Comparison of ENCODE assay signal across 30 cellular contexts in the genomic region with DNA sequence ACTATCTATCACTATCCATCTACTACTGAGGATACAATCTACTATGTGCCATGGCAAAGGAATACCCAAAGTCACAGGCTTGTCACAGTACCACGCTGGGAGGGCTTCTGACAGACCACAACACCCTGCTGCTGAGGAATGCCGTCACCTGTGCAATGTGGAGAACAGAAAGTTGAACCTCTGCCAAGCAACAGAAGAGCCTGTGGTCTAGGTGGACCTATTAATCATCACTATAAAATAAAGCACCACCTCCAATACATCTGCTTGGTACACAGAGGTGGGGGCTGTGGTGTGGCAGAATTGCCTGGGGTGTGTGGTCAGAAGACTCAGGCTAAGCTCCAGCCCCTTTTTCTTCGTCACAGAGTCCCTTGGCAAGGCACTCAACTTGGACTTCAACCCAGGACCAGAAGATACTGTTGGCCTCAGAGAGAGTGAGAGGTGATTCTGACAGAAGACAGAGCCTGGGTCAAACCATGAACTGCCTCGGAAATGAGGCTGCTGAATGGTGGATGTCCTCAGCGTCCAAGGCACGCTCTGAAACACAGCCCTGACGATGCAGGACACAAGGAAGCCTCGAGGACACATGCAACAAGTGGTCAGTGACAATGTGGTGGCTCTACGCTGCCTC. TPM values are rescaled to one million over a fixed set of nuclear protein-coding genes. Genes with fewer than 3 reads are reported as not detected.
DNase-seq lines count a peak whose midpoint lies in the region; ATAC-seq, FAIRE-seq and TF ChIP-seq lines count a peak whose summit lies in the region.
"Had no signal": no experiment of that assay in that cellular context is flagged by ENCODE, and none has a peak within 500 bp of the region (broad histone marks: within the 10 kb centered on the region; RNA-seq: fewer than 3 reads in every experiment).

No MANE protein-coding gene starts in this region.

- H3K4me3 ChIP-seq in GM12865 (ENCODE audit: low read depth, low read length) (no peak overlapping the region), GM12878 (no peak overlapping the region), right cardiac atrium (ENCODE audit: low read length) (no peak overlapping the region)
- H3K4me3 ChIP-seq: GM23338, Peyer's patch, SK-N-MC, suprapubic skin, uterus had no signal

- RAD21 ChIA-PET in GM12878 (lab: Charles Lee; ENCODE audit: unreplicated experiment): no interaction called here

- H3K36me3 ChIP-seq in GM12878 (ENCODE audit: control insufficient read depth in 2 of 2, insufficient read depth in 2 of 2, low read length in 1 of 2): no peaks in the 10 kb centered on the region
- H3K36me3 ChIP-seq: Peyer's patch, suprapubic skin, uterus had no signal

- H3K4me1 ChIP-seq in GM12878 (ENCODE audit: control insufficient read depth, insufficient read depth, low read length) (no peaks in the 10 kb centered on the region), right cardiac atrium (ENCODE audit: control insufficient read depth, insufficient read depth, low read length) (peaks cover 4% of the 10 kb centered on the region)
- H3K4me1 ChIP-seq: foreskin keratinocyte, Peyer's patch, suprapubic skin, uterus had no signal

- ATAC-seq in GM12878 (peak; percentile 38; the same call in 2 of the 3 replicates), right cardiac atrium (peak; percentile 86), GM19455 (IDR thresholded peaks at IDR 0.05; ENCODE audit: unreplicated experiment) (no peak), GM21737 (IDR thresholded peaks at IDR 0.05; ENCODE audit: unreplicated experiment) (no peak)
- ATAC-seq: activated naive CD8-positive, alpha-beta T cell treated with anti-CD3 and anti-CD28 coated beads, Interleukin-2, amount 50 U/mL, for 24 hours; esophagus mucosa; foreskin keratinocyte; GM23338; left lobe of liver; natural killer cell; stimulated activated memory B cell treated with anti-CD40 and anti-IgM and Interleukin-4, amounts not matched to agents 10 μg/mL and 1 μg/mL and 100 μg/mL, for 72 hours; T-helper 17 cell had no signal

- POLR2A ChIA-PET in GM12878 (lab: Charles Lee): no interaction called here

- in situ Hi-C loops in GM12878 (cut with MboI): no loop called here

- no peak for FAIRE-seq in GM12878 (lab: Jason Lieb, UNC)
- FAIRE-seq: colon, D721Med, GM18507 had no signal

- intact Hi-C loops in GM12878 (cut with micrococcal nuclease; ENCODE audit: unreplicated experiment) (no loop called here), right cardiac atrium (cut with DNase I) (no loop called here)

- TF ChIP-seq EP300 in GM12878 (IDR thresholded peaks at IDR 0.05; ENCODE audit: borderline replicate concordance in 1 of 2, control insufficient read depth in 1 of 2, low read depth in 2 of 2, low read length in 2 of 2): no peak

- BruUV-seq in GM12878 (replicated peaks; lab: Mats Ljungman, UMichigan): no TSS peak

- no peak overlapping the region for H2AFZ ChIP-seq in GM12878 (ENCODE audit: control insufficient read depth, low read depth, low read length)
- H2AFZ ChIP-seq: GM23338 had no signal

- H3K27ac ChIP-seq in GM12878 (ENCODE audit: control insufficient read depth, insufficient read depth) (no peak overlapping the region), right cardiac atrium (ENCODE audit: low read length) (peak overlapping the region; percentile 55)
- H3K27ac ChIP-seq: foreskin keratinocyte, Peyer's patch, SK-N-MC, suprapubic skin, uterus had no signal

- no peaks in the 10 kb centered on the region for H3K9me3 ChIP-seq in GM12878 (replicated peaks; ENCODE audit: control insufficient read depth, insufficient read depth, low read length)
- H3K9me3 ChIP-seq in right cardiac atrium (ENCODE audit: control insufficient read depth, low read length): no peaks in the 10 kb centered on the region
- H3K9me3 ChIP-seq: Peyer's patch, suprapubic skin, uterus had no signal

- H3K27me3 ChIP-seq in GM12878 (replicated peaks in 1 of 2; ENCODE audit: control insufficient read depth in 2 of 2, insufficient read depth in 2 of 2, low read length in 1 of 2) (no peaks in the 10 kb centered on the region), right cardiac atrium (ENCODE audit: control insufficient read depth, insufficient read depth) (no peaks in the 10 kb centered on the region)
- H3K27me3 ChIP-seq: foreskin keratinocyte, Peyer's patch, suprapubic skin, uterus had no signal

- TF ChIP-seq RAD21 in GM12878 (IDR thresholded peaks at IDR 0.05; ENCODE audit: insufficient read depth, low read depth, low read length): no peak

- no peaks in the 10 kb centered on the region for H3K79me2 ChIP-seq in GM12878 (ENCODE audit: control insufficient read depth, insufficient read depth, low read length)

- no peak overlapping the region for H3K4me2 ChIP-seq in GM12878 (ENCODE audit: control insufficient read depth, insufficient read depth)
- H3K4me2 ChIP-seq: GM23338 had no signal

- SMC1A ChIA-PET in GM12878 (lab: Charles Lee; ENCODE audit: uncharacterized antibody, unreplicated experiment): no interaction called here

- no peak for TF ChIP-seq POLR2A in GM12878 (IDR thresholded peaks at IDR 0.05; ENCODE audit: low read depth, low read length)

- H3K9ac ChIP-seq in GM12878 (ENCODE audit: control insufficient read depth, insufficient read depth, low read length): no peak overlapping the region

- no peak for TF ChIP-seq CTCF in GM12865 (IDR thresholded peaks at IDR 0.05; ENCODE audit: insufficient read depth, low read depth, low read length, missing control alignments)
- no peak for TF ChIP-seq CTCF in GM12878 (IDR thresholded peaks at IDR 0.05 in 2 of 3, conservative IDR thresholded peaks at IDR 0.05 in 1 of 3; ENCODE audit: control insufficient read depth in 2 of 3, extremely low read depth in 1 of 3, insufficient read depth in 1 of 3, low read depth in 3 of 3, low read length in 3 of 3)

- H4K20me1 ChIP-seq in GM12878 (ENCODE audit: control insufficient read depth, insufficient read depth): no peaks in the 10 kb centered on the region

- peak; percentile 12 for DNase-seq in GM12865 (ENCODE audit: low read depth)
- peak; percentile 5 for DNase-seq in M059J (ENCODE audit: low read depth)
- no peak for DNase-seq in GM12878 (ENCODE audit: low read depth, low spot score)
- DNase-seq in right cardiac atrium: peak; percentile 17 to 65 (median 55)
- no peak for DNase-seq in Kasumi-1 (lab: John Stamatoyannopoulos, UW)
- DNase-seq: activated CD4-positive, alpha-beta T cell treated with anti-CD3 and anti-CD28 coated beads for 1 hour; activated gamma-delta T cell; activated naive CD8-positive, alpha-beta T cell treated with anti-CD3 and anti-CD28 coated beads, Interleukin-2, amount 50 U/mL, for 24 hours; activated T-cell treated with anti-CD3 and anti-CD28 coated beads, Interleukin-2, amount 50 U/mL, for 1 hour; effector memory CD4-positive, alpha-beta T cell; foreskin keratinocyte; midbrain; natural killer cell; NCI-H2081; Peyer's patch; retina; stimulated activated CD4-positive, alpha-beta T cell treated with anti-CD3 and anti-CD28 coated beads, Interleukin-2, amount 100 ng/mL, for 48 hours; T-helper 17 cell; uterus had no signal

- CTCF ChIA-PET in GM12878 (lab: Yijun Ruan, JAX): no interaction called here

- WGBS in GM12878 (ENCODE audit: insufficient coverage, insufficient replicate concordance, low lambda C conversion rate, missing lambda C conversion rate): under 1% methylated on average over 9 of the region's 9 CpGs
- 45% methylated on average over 9 of the region's 9 CpGs for WGBS in right cardiac atrium

TF ChIP-seq in GM12878, 131 proteins besides CTCF, POLR2A, EP300 and RAD21 (continues in another document):
- no peak for TF ChIP-seq ESRRA (IDR thresholded peaks at IDR 0.05; ENCODE audit: low read length)
- TF ChIP-seq, protein P1, sequence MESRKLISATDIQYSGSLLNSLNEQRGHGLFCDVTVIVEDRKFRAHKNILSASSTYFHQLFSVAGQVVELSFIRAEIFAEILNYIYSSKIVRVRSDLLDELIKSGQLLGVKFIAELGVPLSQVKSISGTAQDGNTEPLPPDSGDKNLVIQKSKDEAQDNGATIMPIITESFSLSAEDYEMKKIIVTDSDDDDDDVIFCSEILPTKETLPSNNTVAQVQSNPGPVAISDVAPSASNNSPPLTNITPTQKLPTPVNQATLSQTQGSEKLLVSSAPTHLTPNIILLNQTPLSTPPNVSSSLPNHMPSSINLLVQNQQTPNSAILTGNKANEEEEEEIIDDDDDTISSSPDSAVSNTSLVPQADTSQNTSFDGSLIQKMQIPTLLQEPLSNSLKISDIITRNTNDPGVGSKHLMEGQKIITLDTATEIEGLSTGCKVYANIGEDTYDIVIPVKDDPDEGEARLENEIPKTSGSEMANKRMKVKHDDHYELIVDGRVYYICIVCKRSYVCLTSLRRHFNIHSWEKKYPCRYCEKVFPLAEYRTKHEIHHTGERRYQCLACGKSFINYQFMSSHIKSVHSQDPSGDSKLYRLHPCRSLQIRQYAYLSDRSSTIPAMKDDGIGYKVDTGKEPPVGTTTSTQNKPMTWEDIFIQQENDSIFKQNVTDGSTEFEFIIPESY (IDR thresholded peaks at IDR 0.05): no peak
- TF ChIP-seq IKZF2 (IDR thresholded peaks at IDR 0.05): no peak

RNA-seq across cellular contexts. Expression of a gene that starts 29.5 kb away (rescaled TPM):
- 0.05 TPM in 1 of 2 replicates, not detected in the other for total RNA-seq in M059J (2014; rRNA removed; shearing (Covaris generic))
- 0.12 and 0.38 TPM in 2 replicates for total RNA-seq in GM12878 (2013; cell fraction: nucleolus; rRNA removed)
- total RNA-seq in GM12878 (2014; rRNA removed) (0.06 and 0.16 TPM in 2 replicates), GM12878 (2014; rRNA removed; fragmentation: Illumina TruSeq; extraction: Trizol) (0.05 and 0.09 TPM in 2 replicates), GM12878 (2021) (0.26 and 0.32 TPM in 2 replicates), right cardiac atrium (1 to 10 TPM; 2.9 to 4.3 (median 3.4) TPM)
- polyA plus RNA-seq in GM12878 (2011; ENCODE audit: low read depth): 0.03 TPM
- polyA plus RNA-seq in GM12878 (2011; rRNA removed) (0.04 and 0.07 TPM in 2 replicates), GM12878 (2014; fragmentation: Illumina TruSeq; extraction: Trizol) (0.03 TPM in 1 of 2 replicates, not detected in the other), GM12878 (2014; fragmentation: Nextera tagmentation; extraction: Ambion mirVana) (under 1 TPM in 1 of 2 experiments, not detected in 1; 0.02 TPM), GM12878 (2014; rRNA removed) (0.03 and 0.05 TPM in 2 replicates), GM12878 (2016; fragmentation: Nextera tagmentation; extraction: Ambion mirVana) (not detected), right cardiac atrium (1.7 TPM)
- polyA plus RNA-seq in GM12878 (2011; cell fraction: cytosol; rRNA removed): 0.04 and 0.10 TPM in 2 replicates
- polyA plus RNA-seq in GM12878 (2011; cell fraction: nucleus; rRNA removed): 0.19 and 0.24 TPM in 2 replicates
- polyA plus RNA-seq in GM12878 (2012): 0.08 TPM in 2 replicates
- polyA minus RNA-seq in GM12878 (2011; rRNA and poly(A)+ RNA removed): 0.29 and 0.31 TPM in 2 replicates
- polyA minus RNA-seq in GM12878 (2011; cell fraction: cytosol; rRNA and poly(A)+ RNA removed): 3.5 TPM in 1 of 2 replicates, not detected in the other
- 0.12 and 0.38 TPM in 2 replicates for polyA minus RNA-seq in GM12878 (2011; cell fraction: nucleus; rRNA and poly(A)+ RNA removed)
- polyA plus RNA-seq: foreskin keratinocyte had no signal

Comparison
In these comparisons a context has a peak if more than half of its experiments do, and no peak if none do; other contexts are left out.
1. DNase-seq: peak in GM12865 (single experiment), M059J (single experiment) and right cardiac atrium (3 of 3); none in GM12878 (single experiment) and Kasumi-1 (0 of 2).
2. ATAC-seq: peak in GM12878 (single experiment) and right cardiac atrium (2 of 2); none in GM19455 (single experiment) and GM21737 (single experiment).